ENCODE assay signal across 7 cellular contexts in genomic region chr2:26043862-26044736, GRCh38. TPM values are rescaled to one million over a fixed set of nuclear protein-coding genes. Genes with fewer than 3 reads are reported as not detected.
DNase-seq lines count a peak whose midpoint lies in the region; ATAC-seq, FAIRE-seq and TF ChIP-seq lines count a peak whose summit lies in the region.

No MANE protein-coding gene starts in this region.

- TF ChIP-seq CTCF in epithelial cell of proximal tubule (conservative IDR thresholded peaks at IDR 0.05; ENCODE audit: low read depth, low read length): no peak

- peak overlapping the region; percentile 4 for H3K4me3 ChIP-seq in epithelial cell of proximal tubule (ENCODE audit: low read depth, low read length)

- peak; percentile 31 for DNase-seq in NAMALWA (ENCODE audit: low spot score)
- peak; percentile 38 for DNase-seq in epithelial cell of proximal tubule (ENCODE audit: low read depth)
- DNase-seq in sciatic nerve (ENCODE audit: low spot score): no peak
- no peak for DNase-seq in HTR-8/SVneo (ENCODE audit: insufficient read length, low spot score)

- FAIRE-seq in HTR-8/SVneo (lab: Jason Lieb, UNC): no peak

- ATAC-seq in GM21360 (IDR thresholded peaks at IDR 0.05; ENCODE audit: unreplicated experiment) (peak; percentile 55), sciatic nerve (peak; percentile 38), GM21515 (IDR thresholded peaks at IDR 0.05; ENCODE audit: unreplicated experiment) (no peak), GM18858 (IDR thresholded peaks at IDR 0.05; ENCODE audit: unreplicated experiment) (no peak)

- intact Hi-C loops in sciatic nerve (cut with DNase I): no loop called here

RNA-seq across cellular contexts. Expression of gene RAB10, which starts 10.2 kb away (rescaled TPM):
- total RNA-seq in epithelial cell of proximal tubule: 90.4 and 154 TPM in 2 replicates
- total RNA-seq in sciatic nerve: 104 TPM

Comparison
In these comparisons a context has a peak if more than half of its experiments do, and no peak if none do; other contexts are left out.
1. ATAC-seq: peak in GM21360 (single experiment) and sciatic nerve (single experiment); none in GM21515 (single experiment) and GM18858 (single experiment).
2. DNase-seq: peak in NAMALWA (single experiment) and epithelial cell of proximal tubule (single experiment); none in sciatic nerve (single experiment) and HTR-8/SVneo (single experiment).